Comparison of ENCODE assay signal across 1 cellular context in the genomic region with DNA sequence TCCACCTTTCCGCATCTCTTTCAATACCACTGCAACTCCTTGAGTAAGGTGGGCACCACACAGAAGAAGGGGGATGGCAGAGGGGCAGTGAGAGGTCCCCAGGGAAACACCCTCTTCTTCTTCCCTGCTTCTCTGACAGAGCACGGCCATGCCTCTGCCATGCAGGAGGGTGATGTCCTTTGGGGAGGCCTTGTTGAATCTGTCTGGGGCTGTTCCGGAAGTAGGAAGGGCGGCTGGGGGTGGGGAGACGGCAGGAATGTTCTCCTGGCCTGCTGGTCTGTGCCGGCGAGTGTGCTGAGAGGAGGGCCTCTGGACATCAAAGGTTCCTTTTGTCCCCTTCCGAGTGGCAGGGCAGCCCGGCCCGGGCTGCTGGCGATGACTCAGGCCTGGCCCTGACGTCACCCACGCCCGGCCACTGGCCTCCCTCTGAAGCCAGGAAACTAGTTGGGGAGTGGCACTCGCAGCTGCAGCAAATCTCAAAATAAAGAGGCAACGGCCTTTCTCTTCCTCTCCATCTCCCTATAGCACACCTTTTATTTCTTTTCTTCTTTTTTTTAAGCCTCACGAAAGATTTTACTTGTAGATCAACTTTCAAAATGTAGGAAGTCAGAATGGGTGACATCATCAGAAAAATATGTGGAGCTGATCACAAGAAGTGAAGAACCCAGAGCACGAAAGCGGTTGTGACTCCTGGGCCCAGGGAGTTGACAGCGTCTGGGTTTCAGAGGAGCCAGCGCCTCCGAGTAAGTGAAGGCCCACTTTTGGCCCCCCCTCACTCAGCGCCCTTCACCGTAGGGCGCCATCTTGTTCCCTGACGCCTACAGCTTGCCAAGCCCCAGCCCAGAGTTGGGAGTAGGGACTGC.
TF ChIP-seq lines count a peak whose summit lies in the region.

A gene with protein sequence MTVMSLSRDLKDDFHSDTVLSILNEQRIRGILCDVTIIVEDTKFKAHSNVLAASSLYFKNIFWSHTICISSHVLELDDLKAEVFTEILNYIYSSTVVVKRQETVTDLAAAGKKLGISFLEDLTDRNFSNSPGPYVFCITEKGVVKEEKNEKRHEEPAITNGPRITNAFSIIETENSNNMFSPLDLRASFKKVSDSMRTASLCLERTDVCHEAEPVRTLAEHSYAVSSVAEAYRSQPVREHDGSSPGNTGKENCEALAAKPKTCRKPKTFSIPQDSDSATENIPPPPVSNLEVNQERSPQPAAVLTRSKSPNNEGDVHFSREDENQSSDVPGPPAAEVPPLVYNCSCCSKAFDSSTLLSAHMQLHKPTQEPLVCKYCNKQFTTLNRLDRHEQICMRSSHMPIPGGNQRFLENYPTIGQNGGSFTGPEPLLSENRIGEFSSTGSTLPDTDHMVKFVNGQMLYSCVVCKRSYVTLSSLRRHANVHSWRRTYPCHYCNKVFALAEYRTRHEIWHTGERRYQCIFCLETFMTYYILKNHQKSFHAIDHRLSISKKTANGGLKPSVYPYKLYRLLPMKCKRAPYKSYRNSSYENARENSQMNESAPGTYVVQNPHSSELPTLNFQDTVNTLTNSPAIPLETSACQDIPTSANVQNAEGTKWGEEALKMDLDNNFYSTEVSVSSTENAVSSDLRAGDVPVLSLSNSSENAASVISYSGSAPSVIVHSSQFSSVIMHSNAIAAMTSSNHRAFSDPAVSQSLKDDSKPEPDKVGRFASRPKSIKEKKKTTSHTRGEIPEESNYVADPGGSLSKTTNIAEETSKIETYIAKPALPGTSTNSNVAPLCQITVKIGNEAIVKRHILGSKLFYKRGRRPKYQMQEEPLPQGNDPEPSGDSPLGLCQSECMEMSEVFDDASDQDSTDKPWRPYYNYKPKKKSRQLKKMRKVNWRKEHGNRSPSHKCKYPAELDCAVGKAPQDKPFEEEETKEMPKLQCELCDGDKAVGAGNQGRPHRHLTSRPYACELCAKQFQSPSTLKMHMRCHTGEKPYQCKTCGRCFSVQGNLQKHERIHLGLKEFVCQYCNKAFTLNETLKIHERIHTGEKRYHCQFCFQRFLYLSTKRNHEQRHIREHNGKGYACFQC (N-terminal part only) (plus strand): TSS at position 443 of the 863 bp plus-strand sequence. CDS start 73,885 bp downstream, outside the sequence.

TF ChIP-seq in K562, 482 proteins besides CTCF, POLR2A, EP300 and RAD21 (continued from another document and continues in another):
- TF ChIP-seq, protein P1, sequence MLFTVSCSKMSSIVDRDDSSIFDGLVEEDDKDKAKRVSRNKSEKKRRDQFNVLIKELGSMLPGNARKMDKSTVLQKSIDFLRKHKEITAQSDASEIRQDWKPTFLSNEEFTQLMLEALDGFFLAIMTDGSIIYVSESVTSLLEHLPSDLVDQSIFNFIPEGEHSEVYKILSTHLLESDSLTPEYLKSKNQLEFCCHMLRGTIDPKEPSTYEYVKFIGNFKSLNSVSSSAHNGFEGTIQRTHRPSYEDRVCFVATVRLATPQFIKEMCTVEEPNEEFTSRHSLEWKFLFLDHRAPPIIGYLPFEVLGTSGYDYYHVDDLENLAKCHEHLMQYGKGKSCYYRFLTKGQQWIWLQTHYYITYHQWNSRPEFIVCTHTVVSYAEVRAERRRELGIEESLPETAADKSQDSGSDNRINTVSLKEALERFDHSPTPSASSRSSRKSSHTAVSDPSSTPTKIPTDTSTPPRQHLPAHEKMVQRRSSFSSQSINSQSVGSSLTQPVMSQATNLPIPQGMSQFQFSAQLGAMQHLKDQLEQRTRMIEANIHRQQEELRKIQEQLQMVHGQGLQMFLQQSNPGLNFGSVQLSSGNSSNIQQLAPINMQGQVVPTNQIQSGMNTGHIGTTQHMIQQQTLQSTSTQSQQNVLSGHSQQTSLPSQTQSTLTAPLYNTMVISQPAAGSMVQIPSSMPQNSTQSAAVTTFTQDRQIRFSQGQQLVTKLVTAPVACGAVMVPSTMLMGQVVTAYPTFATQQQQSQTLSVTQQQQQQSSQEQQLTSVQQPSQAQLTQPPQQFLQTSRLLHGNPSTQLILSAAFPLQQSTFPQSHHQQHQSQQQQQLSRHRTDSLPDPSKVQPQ (CRISPR knock-in tag; IDR thresholded peaks at IDR 0.05; ENCODE audit: borderline replicate concordance) = no peak
- TF ChIP-seq, protein P2, sequence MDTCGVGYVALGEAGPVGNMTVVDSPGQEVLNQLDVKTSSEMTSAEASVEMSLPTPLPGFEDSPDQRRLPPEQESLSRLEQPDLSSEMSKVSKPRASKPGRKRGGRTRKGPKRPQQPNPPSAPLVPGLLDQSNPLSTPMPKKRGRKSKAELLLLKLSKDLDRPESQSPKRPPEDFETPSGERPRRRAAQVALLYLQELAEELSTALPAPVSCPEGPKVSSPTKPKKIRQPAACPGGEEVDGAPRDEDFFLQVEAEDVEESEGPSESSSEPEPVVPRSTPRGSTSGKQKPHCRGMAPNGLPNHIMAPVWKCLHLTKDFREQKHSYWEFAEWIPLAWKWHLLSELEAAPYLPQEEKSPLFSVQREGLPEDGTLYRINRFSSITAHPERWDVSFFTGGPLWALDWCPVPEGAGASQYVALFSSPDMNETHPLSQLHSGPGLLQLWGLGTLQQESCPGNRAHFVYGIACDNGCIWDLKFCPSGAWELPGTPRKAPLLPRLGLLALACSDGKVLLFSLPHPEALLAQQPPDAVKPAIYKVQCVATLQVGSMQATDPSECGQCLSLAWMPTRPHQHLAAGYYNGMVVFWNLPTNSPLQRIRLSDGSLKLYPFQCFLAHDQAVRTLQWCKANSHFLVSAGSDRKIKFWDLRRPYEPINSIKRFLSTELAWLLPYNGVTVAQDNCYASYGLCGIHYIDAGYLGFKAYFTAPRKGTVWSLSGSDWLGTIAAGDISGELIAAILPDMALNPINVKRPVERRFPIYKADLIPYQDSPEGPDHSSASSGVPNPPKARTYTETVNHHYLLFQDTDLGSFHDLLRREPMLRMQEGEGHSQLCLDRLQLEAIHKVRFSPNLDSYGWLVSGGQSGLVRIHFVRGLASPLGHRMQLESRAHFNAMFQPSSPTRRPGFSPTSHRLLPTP (IDR thresholded peaks at IDR 0.05; ENCODE audit: borderline replicate concordance, extremely low read depth, insufficient read length) = no peak
- TF ChIP-seq ZBED1 (IDR thresholded peaks at IDR 0.05) (peak; percentile 48; the same call in 1 of the 2 replicates), ADNP (tag; IDR thresholded peaks at IDR 0.05) (no peak), KLF1 (tag; IDR thresholded peaks at IDR 0.05) (0 out of 2 replicates have a peak, but pooled peaks have one; percentile 16), ZNF239 (CRISPR knock-in tag; IDR thresholded peaks at IDR 0.05) (no peak), NBN (IDR thresholded peaks at IDR 0.05; ENCODE audit: low read depth) (peak; percentile 22; the same call in 1 of the 2 replicates), BACH1 (tag; IDR thresholded peaks at IDR 0.05) (peak; percentile 83; the same call in 1 of the 2 replicates), ARID1B (IDR thresholded peaks at IDR 0.05) (peak; percentile 80), ERF (CRISPR knock-in tag; IDR thresholded peaks at IDR 0.05) (0 out of 2 replicates have a peak, but pooled peaks have one; percentile 21), GABPB1 (CRISPR knock-in tag; IDR thresholded peaks at IDR 0.05) (peak; percentile 72; the same call in 1 of the 2 replicates), ZNF165 (CRISPR knock-in tag; IDR thresholded peaks at IDR 0.05; ENCODE audit: borderline replicate concordance) (0 out of 2 replicates have a peak, but pooled peaks have one; percentile 28), TEAD1 (CRISPR knock-in tag; IDR thresholded peaks at IDR 0.05) (peak; percentile 75 to 89), DPF2 (IDR thresholded peaks at IDR 0.05) (peak; percentile 85), PHF8 (IDR thresholded peaks at IDR 0.05; ENCODE audit: borderline replicate concordance, low read length) (peak; percentile 66; the same call in 1 of the 2 replicates), ETV5 (CRISPR knock-in tag; IDR thresholded peaks at IDR 0.05; ENCODE audit: low read depth) (peak; percentile 94), NEUROD1 (IDR thresholded peaks at IDR 0.05; ENCODE audit: borderline replicate concordance, low read depth, low read length, partially characterized antibody) (peak; percentile 25)
- TF ChIP-seq, protein P3, sequence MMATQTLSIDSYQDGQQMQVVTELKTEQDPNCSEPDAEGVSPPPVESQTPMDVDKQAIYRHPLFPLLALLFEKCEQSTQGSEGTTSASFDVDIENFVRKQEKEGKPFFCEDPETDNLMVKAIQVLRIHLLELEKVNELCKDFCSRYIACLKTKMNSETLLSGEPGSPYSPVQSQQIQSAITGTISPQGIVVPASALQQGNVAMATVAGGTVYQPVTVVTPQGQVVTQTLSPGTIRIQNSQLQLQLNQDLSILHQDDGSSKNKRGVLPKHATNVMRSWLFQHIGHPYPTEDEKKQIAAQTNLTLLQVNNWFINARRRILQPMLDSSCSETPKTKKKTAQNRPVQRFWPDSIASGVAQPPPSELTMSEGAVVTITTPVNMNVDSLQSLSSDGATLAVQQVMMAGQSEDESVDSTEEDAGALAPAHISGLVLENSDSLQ (IDR thresholded peaks at IDR 0.05) = peak; percentile 77
- TF ChIP-seq, protein P4, sequence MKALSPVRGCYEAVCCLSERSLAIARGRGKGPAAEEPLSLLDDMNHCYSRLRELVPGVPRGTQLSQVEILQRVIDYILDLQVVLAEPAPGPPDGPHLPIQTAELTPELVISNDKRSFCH (CRISPR knock-in tag; IDR thresholded peaks at IDR 0.05) = peak; percentile 27; the same call in 1 of the 2 replicates
- TF ChIP-seq, protein P4 (tag; IDR thresholded peaks at IDR 0.05) = peak; percentile 50; the same call in 1 of the 2 replicates
- TF ChIP-seq, protein P5, sequence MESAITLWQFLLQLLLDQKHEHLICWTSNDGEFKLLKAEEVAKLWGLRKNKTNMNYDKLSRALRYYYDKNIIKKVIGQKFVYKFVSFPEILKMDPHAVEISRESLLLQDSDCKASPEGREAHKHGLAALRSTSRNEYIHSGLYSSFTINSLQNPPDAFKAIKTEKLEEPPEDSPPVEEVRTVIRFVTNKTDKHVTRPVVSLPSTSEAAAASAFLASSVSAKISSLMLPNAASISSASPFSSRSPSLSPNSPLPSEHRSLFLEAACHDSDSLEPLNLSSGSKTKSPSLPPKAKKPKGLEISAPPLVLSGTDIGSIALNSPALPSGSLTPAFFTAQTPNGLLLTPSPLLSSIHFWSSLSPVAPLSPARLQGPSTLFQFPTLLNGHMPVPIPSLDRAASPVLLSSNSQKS (CRISPR knock-in tag; IDR thresholded peaks at IDR 0.05) = no peak
- TF ChIP-seq, protein P6, sequence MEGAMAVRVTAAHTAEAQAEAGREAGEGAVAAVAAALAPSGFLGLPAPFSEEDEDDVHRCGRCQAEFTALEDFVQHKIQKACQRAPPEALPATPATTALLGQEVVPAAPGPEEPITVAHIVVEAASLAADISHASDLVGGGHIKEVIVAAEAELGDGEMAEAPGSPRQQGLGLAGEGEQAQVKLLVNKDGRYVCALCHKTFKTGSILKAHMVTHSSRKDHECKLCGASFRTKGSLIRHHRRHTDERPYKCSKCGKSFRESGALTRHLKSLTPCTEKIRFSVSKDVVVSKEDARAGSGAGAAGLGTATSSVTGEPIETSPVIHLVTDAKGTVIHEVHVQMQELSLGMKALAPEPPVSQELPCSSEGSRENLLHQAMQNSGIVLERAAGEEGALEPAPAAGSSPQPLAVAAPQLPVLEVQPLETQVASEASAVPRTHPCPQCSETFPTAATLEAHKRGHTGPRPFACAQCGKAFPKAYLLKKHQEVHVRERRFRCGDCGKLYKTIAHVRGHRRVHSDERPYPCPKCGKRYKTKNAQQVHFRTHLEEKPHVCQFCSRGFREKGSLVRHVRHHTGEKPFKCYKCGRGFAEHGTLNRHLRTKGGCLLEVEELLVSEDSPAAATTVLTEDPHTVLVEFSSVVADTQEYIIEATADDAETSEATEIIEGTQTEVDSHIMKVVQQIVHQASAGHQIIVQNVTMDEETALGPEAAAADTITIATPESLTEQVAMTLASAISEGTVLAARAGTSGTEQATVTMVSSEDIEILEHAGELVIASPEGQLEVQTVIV (CRISPR knock-in tag; IDR thresholded peaks at IDR 0.05; ENCODE audit: borderline replicate concordance) = peak; percentile 6; the same call in 1 of the 2 replicates
- TF ChIP-seq, protein P7, sequence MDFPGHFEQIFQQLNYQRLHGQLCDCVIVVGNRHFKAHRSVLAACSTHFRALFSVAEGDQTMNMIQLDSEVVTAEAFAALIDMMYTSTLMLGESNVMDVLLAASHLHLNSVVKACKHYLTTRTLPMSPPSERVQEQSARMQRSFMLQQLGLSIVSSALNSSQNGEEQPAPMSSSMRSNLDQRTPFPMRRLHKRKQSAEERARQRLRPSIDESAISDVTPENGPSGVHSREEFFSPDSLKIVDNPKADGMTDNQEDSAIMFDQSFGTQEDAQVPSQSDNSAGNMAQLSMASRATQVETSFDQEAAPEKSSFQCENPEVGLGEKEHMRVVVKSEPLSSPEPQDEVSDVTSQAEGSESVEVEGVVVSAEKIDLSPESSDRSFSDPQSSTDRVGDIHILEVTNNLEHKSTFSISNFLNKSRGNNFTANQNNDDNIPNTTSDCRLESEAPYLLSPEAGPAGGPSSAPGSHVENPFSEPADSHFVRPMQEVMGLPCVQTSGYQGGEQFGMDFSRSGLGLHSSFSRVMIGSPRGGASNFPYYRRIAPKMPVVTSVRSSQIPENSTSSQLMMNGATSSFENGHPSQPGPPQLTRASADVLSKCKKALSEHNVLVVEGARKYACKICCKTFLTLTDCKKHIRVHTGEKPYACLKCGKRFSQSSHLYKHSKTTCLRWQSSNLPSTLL (IDR thresholded peaks at IDR 0.05) = 0 out of 2 replicates have a peak, but pooled peaks have one; percentile 7
